26 cellular contexts compared by ENCODE assay signal in genomic region chr12:24268663-24269186, GRCh38.
A peak's percentile ranks its signal among the peaks of the same experiment; 100 is the strongest.
DNase-seq lines count a peak whose midpoint lies in the region; ATAC-seq and TF ChIP-seq lines count a peak whose summit lies in the region.
"Had no signal": no experiment of that assay in that cellular context is flagged by ENCODE, and none has a peak within 500 bp of the region (broad histone marks: within the 10 kb centered on the region; RNA-seq: fewer than 3 reads in every experiment).

No MANE protein-coding gene starts in this region.

- H3K4me1 Mint-ChIP-seq in osteocyte (ENCODE audit: unreplicated experiment) = peaks cover 2% of the 10 kb centered on the region
- no peaks in the 10 kb centered on the region for H3K4me1 Mint-ChIP-seq in effector memory CD8-positive, alpha-beta T cell (ENCODE audit: low read depth in 2 of 2)
- H3K4me1 Mint-ChIP-seq: activated CD4-positive, alpha-beta memory T cell treated with anti-CD3 and anti-CD28 coated beads, Interleukin-2, amount 10 ng/mL, durations not matched to agents 7 days and 5 days; CD4-positive, alpha-beta memory T cell had no signal

- no peaks in the 10 kb centered on the region for H3K27me3 Mint-ChIP-seq in osteocyte (ENCODE audit: unreplicated experiment)
- no peaks in the 10 kb centered on the region for H3K27me3 Mint-ChIP-seq in effector memory CD8-positive, alpha-beta T cell
- H3K27me3 Mint-ChIP-seq: activated CD4-positive, alpha-beta memory T cell treated with anti-CD3 and anti-CD28 coated beads, Interleukin-2, amount 10 ng/mL, durations not matched to agents 7 days and 5 days; brain; CD4-positive, alpha-beta memory T cell had no signal

- no peak overlapping the region for H3K4me3 ChIP-seq in fibroblast of pulmonary artery (replicated peaks; ENCODE audit: low read depth, low read length)
- H3K4me3 ChIP-seq: colonic mucosa, heart left ventricle, left ventricle myocardium inferior, spleen, thoracic aorta had no signal

- peaks cover 3% of the 10 kb centered on the region for H3K9me3 Mint-ChIP-seq in osteocyte (ENCODE audit: unreplicated experiment)
- peaks cover 0 to 9% of the 10 kb centered on the region in 2 donors for H3K9me3 Mint-ChIP-seq in effector memory CD8-positive, alpha-beta T cell
- H3K9me3 Mint-ChIP-seq: activated CD4-positive, alpha-beta memory T cell treated with anti-CD3 and anti-CD28 coated beads, Interleukin-2, amount 10 ng/mL, durations not matched to agents 7 days and 5 days; CD4-positive, alpha-beta memory T cell had no signal

- TF ChIP-seq CTCF in fibroblast of pulmonary artery (IDR thresholded peaks at IDR 0.05; ENCODE audit: low read length, missing control alignments) (no peak), osteocyte (IDR thresholded peaks at IDR 0.05) (peak; percentile 24)

- no peak overlapping the region for H3K27ac Mint-ChIP-seq in osteocyte (ENCODE audit: unreplicated experiment)
- H3K27ac Mint-ChIP-seq in effector memory CD8-positive, alpha-beta T cell = no peak overlapping the region
- H3K27ac Mint-ChIP-seq: activated CD4-positive, alpha-beta memory T cell treated with anti-CD3 and anti-CD28 coated beads, Interleukin-2, amount 10 ng/mL, durations not matched to agents 7 days and 5 days; brain; CD4-positive, alpha-beta memory T cell had no signal

- intact Hi-C loops in Right ventricle myocardium superior (cut with DNase I) = no loop called here

- H3K36me3 Mint-ChIP-seq in osteocyte (ENCODE audit: unreplicated experiment) = no peaks in the 10 kb centered on the region
- no peaks in the 10 kb centered on the region for H3K36me3 Mint-ChIP-seq in effector memory CD8-positive, alpha-beta T cell (ENCODE audit: insufficient read depth)
- H3K36me3 Mint-ChIP-seq: brain; CD4-positive, alpha-beta memory T cell had no signal

- no peak for ATAC-seq in effector memory CD8-positive, alpha-beta T cell (replicated peaks)
- no peak for ATAC-seq in Right ventricle myocardium superior (ENCODE audit: poor library complexity)
- ATAC-seq: HCT116, heart left ventricle had no signal

- H3K4me3 Mint-ChIP-seq in osteocyte (ENCODE audit: unreplicated experiment) = no peak overlapping the region
- no peak overlapping the region for H3K4me3 Mint-ChIP-seq in effector memory CD8-positive, alpha-beta T cell
- H3K4me3 Mint-ChIP-seq: activated CD4-positive, alpha-beta memory T cell treated with anti-CD3 and anti-CD28 coated beads, Interleukin-2, amount 10 ng/mL, durations not matched to agents 7 days and 5 days; brain; CD4-positive, alpha-beta memory T cell had no signal

- DNase-seq in DMS53 treated with DMSO at 0.1 percent for 48 hours (lab: John Stamatoyannopoulos, UW; ENCODE audit: unreplicated experiment) = peak; percentile 82
- peak; percentile 69 for DNase-seq in NCI-H69 (lab: John Stamatoyannopoulos, UW)
- DNase-seq in fibroblast of pulmonary artery (ENCODE audit: low read depth) = peak; percentile 0
- DNase-seq in osteocyte (ENCODE audit: extremely low spot score, unreplicated experiment) = no peak
- DNase-seq in effector CD8-positive, alpha-beta T cell (lab: John Stamatoyannopoulos, UW) = no peak
- DNase-seq in effector memory CD8-positive, alpha-beta T cell = no peak
- DNase-seq in T-helper 9 cell = no peak
- no peak for DNase-seq in Right ventricle myocardium superior
- DNase-seq: activated CD4-positive, alpha-beta memory T cell treated with anti-CD3 and anti-CD28 coated beads, Interleukin-2, amount 10 ng/mL, durations not matched to agents 7 days and 5 days; activated effector memory CD4-positive, alpha-beta T cell treated with anti-CD3 and anti-CD28 coated beads, Interleukin-2, amount 50 U/mL, for 16 hours; activated T-cell treated with anti-CD3 and anti-CD28 coated beads for 4 hours; CD4-positive, alpha-beta memory T cell; colonic mucosa; DMS153; GF-D8; heart left ventricle; left ventricle myocardium inferior; NCI-H1092; NCI-H2081; NCI-H510A treated with DMSO at 0.1 percent for 48 hours; spleen; stimulated activated CD4-positive, alpha-beta T cell treated with anti-CD3 and anti-CD28 coated beads, Interleukin-4, amount 100 ng/mL, for 1 hour; stimulated activated naive CD4-positive, alpha-beta T cell treated with Interleukin-2 at 50 U/mL for 16 hours had no signal

Comparison
In these comparisons a context has a peak if more than half of its experiments do, and no peak if none do; other contexts are left out.
1. DNase-seq: peak in DMS53 treated with DMSO at 0.1 percent for 48 hours (single experiment), NCI-H69 (single experiment) and fibroblast of pulmonary artery (single experiment); none in osteocyte (single experiment), effector CD8-positive, alpha-beta T cell (single experiment), effector memory CD8-positive, alpha-beta T cell (0 of 3), T-helper 9 cell (single experiment) and Right ventricle myocardium superior (single experiment).